Comparison of ENCODE assay signal across 23 cellular contexts in the genomic region with DNA sequence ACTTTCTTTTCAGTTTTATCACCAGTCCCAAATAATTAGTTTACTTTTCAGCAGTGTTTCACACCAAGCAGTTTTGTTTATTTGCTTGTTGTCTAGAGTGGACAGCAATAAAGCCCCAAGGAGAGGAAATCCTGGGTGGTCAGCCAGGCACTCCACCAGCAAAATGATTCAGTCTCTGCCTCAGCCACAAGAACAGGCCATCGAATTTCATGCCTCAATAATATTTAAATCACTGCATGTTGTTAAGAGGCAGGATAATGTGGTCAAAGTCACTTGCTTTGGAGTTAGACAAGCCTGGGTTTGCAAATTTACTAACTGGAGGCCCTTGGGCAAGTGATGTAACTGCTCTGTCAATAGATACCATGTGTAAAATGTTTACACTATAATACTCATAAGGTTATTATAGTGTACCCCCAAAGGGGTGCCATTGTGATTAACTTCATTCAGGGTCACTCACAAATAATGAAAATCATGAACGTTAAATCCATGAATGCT.
DNase-seq lines count a peak whose midpoint lies in the region; ATAC-seq and TF ChIP-seq lines count a peak whose summit lies in the region.
"Had no signal": no experiment of that assay in that cellular context is flagged by ENCODE, and none has a peak within 500 bp of the region (broad histone marks: within the 10 kb centered on the region; RNA-seq: fewer than 3 reads in every experiment).

No MANE protein-coding gene starts in this region.

- H3K9me3 ChIP-seq in PC-3 (ENCODE audit: low read length) (no peaks in the 10 kb centered on the region), left ventricle myocardium inferior (replicated peaks) (peaks cover 3% of the 10 kb centered on the region)
- H3K9me3 ChIP-seq: BLaER1, HAP-1, Peyer's patch had no signal

- CTCF ChIA-PET in PC-3 (lab: Charles Lee), result no interaction called here

- H3K27ac ChIP-seq in PC-3 (ENCODE audit: low read length) (no peak overlapping the region), left ventricle myocardium inferior (replicated peaks) (no peak overlapping the region)
- H3K27ac ChIP-seq: BLaER1, KMS-11, Peyer's patch had no signal

- H3K27me3 ChIP-seq in PC-3 (ENCODE audit: low read length) (no peaks in the 10 kb centered on the region), left ventricle myocardium inferior (ENCODE audit: low read depth) (no peaks in the 10 kb centered on the region)
- H3K27me3 ChIP-seq: BLaER1, Peyer's patch had no signal

- no peaks in the 10 kb centered on the region for H3K36me3 ChIP-seq in PC-3 (ENCODE audit: low read depth, low read length)
- H3K36me3 ChIP-seq in left ventricle myocardium inferior, result no peaks in the 10 kb centered on the region
- H3K36me3 ChIP-seq: BLaER1, HAP-1, Peyer's patch had no signal

- no peaks in the 10 kb centered on the region for H4K20me1 ChIP-seq in PC-3 (ENCODE audit: low read length)
- H4K20me1 ChIP-seq: BLaER1 had no signal

- H3K4me2 ChIP-seq in PC-3 (ENCODE audit: low read length), result no peak overlapping the region
- H3K4me2 ChIP-seq: BLaER1, KMS-11 had no signal

- intact Hi-C loops in PC-3 (cut with micrococcal nuclease) (loop anchor here (10.0 kb wide), 1 partner anchor 277 kb away; no protein-coding TSS in a partner anchor), left ventricle myocardium inferior (cut with micrococcal nuclease) (no loop called here)

- no TSS peak for BruUV-seq in PC-3 (replicated peaks; lab: Mats Ljungman, UMichigan)

- no peaks in the 10 kb centered on the region for H3F3A ChIP-seq in PC-3 (ENCODE audit: low read length, unreplicated experiment)

- H3K4me3 ChIP-seq in PC-3 (ENCODE audit: low read length) (no peak overlapping the region), left ventricle myocardium inferior (no peak overlapping the region)
- H3K4me3 ChIP-seq: BLaER1, HAP-1, Peyer's patch had no signal

- H3K9ac ChIP-seq in PC-3 (ENCODE audit: low read length), result no peak overlapping the region
- H3K9ac ChIP-seq: BLaER1, KMS-11 had no signal

- POLR2A ChIA-PET in PC-3 (lab: Charles Lee; ENCODE audit: unreplicated experiment), result no interaction called here

- H3K4me1 ChIP-seq in PC-3 (ENCODE audit: insufficient read depth, low read length) (no peaks in the 10 kb centered on the region), left ventricle myocardium inferior (no peaks in the 10 kb centered on the region)
- H3K4me1 ChIP-seq: BLaER1, HAP-1, Peyer's patch had no signal

- TF ChIP-seq CTCF in PC-3 (conservative IDR thresholded peaks at IDR 0.05; ENCODE audit: low read depth, low read length) (no peak), left ventricle myocardium inferior (IDR thresholded peaks at IDR 0.05; ENCODE audit: borderline replicate concordance) (no peak)

- no peaks in the 10 kb centered on the region for H3K9me2 ChIP-seq in PC-3 (replicated peaks; ENCODE audit: low read length)

- peak; percentile 55 for DNase-seq in DMS53 treated with DMSO at 0.1 percent for 48 hours (lab: John Stamatoyannopoulos, UW; ENCODE audit: unreplicated experiment)
- peak; percentile 70 for DNase-seq in NCI-H345 treated with DMSO at 0.1 percent for 48 hours (lab: John Stamatoyannopoulos, UW; ENCODE audit: unreplicated experiment)
- no peak for DNase-seq in PC-3
- DNase-seq in glomerular visceral epithelial cell (ENCODE audit: extremely low spot score), result peak; percentile 3
- no peak for DNase-seq in COLO668 (lab: John Stamatoyannopoulos, UW; ENCODE audit: unreplicated experiment)
- no peak for DNase-seq in left ventricle myocardium inferior
- no peak for DNase-seq in OCI-M2 (lab: John Stamatoyannopoulos, UW; ENCODE audit: unreplicated experiment)
- DNase-seq: CD4-positive, CD25-positive, alpha-beta regulatory T cell; GF-D8; GOT3; HFFc6; MM.1S; NCI-H1694 treated with DMSO at 0.1 percent for 48 hours; NCI-H2171; NCI-H226; NCI-H774; Peyer's patch; SHP77 treated with DMSO at 0.1 percent for 48 hours; T-helper 1 cell had no signal

- no peak overlapping the region for H2AFZ ChIP-seq in PC-3 (ENCODE audit: low read length)

- ATAC-seq in PC-3, result peak; percentile 38
- no peak for ATAC-seq in HG03139 (IDR thresholded peaks at IDR 0.05; ENCODE audit: unreplicated experiment)

- no peaks in the 10 kb centered on the region for H3K79me2 ChIP-seq in PC-3 (ENCODE audit: low read length)

Comparison
In these comparisons a context has a peak if more than half of its experiments do, and no peak if none do; other contexts are left out.
1. DNase-seq: peak in DMS53 treated with DMSO at 0.1 percent for 48 hours (single experiment), NCI-H345 treated with DMSO at 0.1 percent for 48 hours (single experiment) and glomerular visceral epithelial cell (single experiment); none in PC-3 (single experiment), COLO668 (single experiment), left ventricle myocardium inferior (single experiment) and OCI-M2 (single experiment).